In the genomic region with DNA sequence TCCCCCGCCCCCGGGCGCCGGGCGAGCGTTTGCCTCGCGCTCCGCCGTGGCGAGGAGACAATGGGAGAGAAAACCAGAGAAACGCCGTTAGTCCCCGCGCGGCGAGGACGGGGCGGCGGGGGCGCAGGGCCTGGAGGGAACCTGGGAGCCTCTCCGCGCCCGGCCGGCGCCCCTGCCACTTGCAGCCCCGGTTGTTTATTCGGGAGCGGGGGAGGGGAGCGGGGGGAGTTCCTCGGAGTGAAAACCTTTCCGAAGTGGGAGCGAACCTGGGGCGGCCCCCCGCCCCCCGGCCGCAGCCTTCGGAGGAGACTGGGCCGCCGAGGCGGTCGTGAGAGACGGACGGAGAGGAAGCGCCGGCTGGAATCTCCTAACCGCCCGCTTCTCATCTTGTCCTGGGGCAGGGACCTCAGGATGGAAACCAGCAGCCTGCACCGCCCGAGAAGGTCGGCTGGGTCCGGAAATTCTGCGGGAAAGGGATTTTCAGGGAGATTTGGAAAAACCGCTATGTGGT, we compare ENCODE assay signal across 8 cellular contexts. TPM values are rescaled to one million over a fixed set of nuclear protein-coding genes. Genes with fewer than 3 reads are reported as not detected.
A peak's percentile ranks its signal among the peaks of the same experiment; 100 is the strongest.
DNase-seq lines count a peak whose midpoint lies in the region; ATAC-seq and TF ChIP-seq lines count a peak whose summit lies in the region.

No MANE protein-coding gene starts in this region.

- H3K4me1 ChIP-seq in gastroesophageal sphincter (peaks cover 6 to 70% (median 18%) of the 10 kb centered on the region in 3 donors), psoas muscle (peaks cover 34% of the 10 kb centered on the region)

- no peaks in the 10 kb centered on the region for H3K27me3 Mint-ChIP-seq in activated T-cell treated with anti-CD3 and anti-CD28 coated beads, Interleukin-2, amount 50 U/mL, for 24 hours

- H3K27me3 ChIP-seq in gastroesophageal sphincter (no peaks in the 10 kb centered on the region), psoas muscle (ENCODE audit: insufficient read depth in 3 of 3, low read length in 2 of 3) (no peaks in the 10 kb centered on the region)

- intact Hi-C loops in psoas muscle (cut with DNase I): no loop called here

- H3K36me3 ChIP-seq in gastroesophageal sphincter (peaks cover 0 to 28% of the 10 kb centered on the region in 2 donors), psoas muscle (ENCODE audit: insufficient read depth in 1 of 2, low read depth in 1 of 2) (peaks cover 4 to 27% of the 10 kb centered on the region in 2 donors)

- H3K9me3 ChIP-seq in gastroesophageal sphincter: no peaks in the 10 kb centered on the region
- H3K9me3 ChIP-seq in psoas muscle: no peaks in the 10 kb centered on the region

- no peak for TF ChIP-seq CTCF in gastroesophageal sphincter (IDR thresholded peaks at IDR 0.05)
- no peak for TF ChIP-seq CTCF in psoas muscle (IDR thresholded peaks at IDR 0.05)
- TF ChIP-seq CTCF in GM20000 (IDR thresholded peaks at IDR 0.05; ENCODE audit: extremely low read depth, missing control alignments): no peak

- peaks cover 39% of the 10 kb centered on the region for H3K36me3 Mint-ChIP-seq in activated T-cell treated with anti-CD3 and anti-CD28 coated beads, Interleukin-2, amount 50 U/mL, for 24 hours (ENCODE audit: low read depth)

- peak; percentile 21 to 46 for TF ChIP-seq POLR2A in gastroesophageal sphincter (IDR thresholded peaks at IDR 0.05)

- 0% methylated on average over 7 of the region's 54 CpGs; no CpG with 5 or more reads in 1 of the 2 donors for WGBS in gastroesophageal sphincter (ENCODE audit: low coverage in 1 of 2), 2 donors
- 2 to 4% (median 2%) methylated on average over 43 to 54 of the region's 54 CpGs for WGBS in psoas muscle, 3 donors

- H3K27ac Mint-ChIP-seq in activated T-cell treated with anti-CD3 and anti-CD28 coated beads, Interleukin-2, amount 50 U/mL, for 24 hours: peak overlapping the region; percentile 86

- H3K27ac ChIP-seq in gastroesophageal sphincter (peak overlapping the region; percentile 97 to 99 (median 98)), psoas muscle (peak overlapping the region; percentile 89)

- peaks cover 63% of the 10 kb centered on the region for H3K4me1 Mint-ChIP-seq in activated T-cell treated with anti-CD3 and anti-CD28 coated beads, Interleukin-2, amount 50 U/mL, for 24 hours (ENCODE audit: low read depth)

- DNase-seq in CD1c-positive myeloid dendritic cell (ENCODE audit: extremely low spot score) (peak; percentile 40), psoas muscle (peak; percentile 43 to 71), GM20000 (ENCODE audit: low spot score) (no peak), ecto neural progenitor cell (ENCODE audit: low spot score) (no peak)
- DNase-seq in activated T-cell treated with anti-CD3 and anti-CD28 coated beads, Interleukin-2, amount 50 U/mL, for 24 hours: peak; percentile 64

- TF ChIP-seq EP300 in Ishikawa (IDR thresholded peaks at IDR 0.05; ENCODE audit: borderline replicate concordance) (no peak), gastroesophageal sphincter (IDR thresholded peaks at IDR 0.05) (no peak)

- peak overlapping the region; percentile 84 for H3K4me3 Mint-ChIP-seq in activated T-cell treated with anti-CD3 and anti-CD28 coated beads, Interleukin-2, amount 50 U/mL, for 24 hours

- no peak for TF ChIP-seq RAD21 in Ishikawa (IDR thresholded peaks at IDR 0.05; ENCODE audit: low read depth)

- H3K9me3 Mint-ChIP-seq in activated T-cell treated with anti-CD3 and anti-CD28 coated beads, Interleukin-2, amount 50 U/mL, for 24 hours: no peaks in the 10 kb centered on the region

- H3K4me3 ChIP-seq in gastroesophageal sphincter (peak overlapping the region; percentile 62 to 92), psoas muscle (peak overlapping the region; percentile 91)

- ATAC-seq in gastroesophageal sphincter (no peak), psoas muscle (peak in 2 of 4 donors; percentile 9 to 18), HG03469 (IDR thresholded peaks at IDR 0.05; ENCODE audit: unreplicated experiment) (no peak)

TF ChIP-seq in Ishikawa, 13 proteins besides CTCF, POLR2A, EP300 and RAD21:
- peak; percentile 55; the same call in 1 of the 2 replicates for TF ChIP-seq ZBTB7A (IDR thresholded peaks at IDR 0.05; ENCODE audit: low read depth)
- no peak for TF ChIP-seq TCF12 (IDR thresholded peaks at IDR 0.05; ENCODE audit: low read depth)

RNA-seq across cellular contexts. Expression of a gene that starts 0.8 kb away (rescaled TPM):
- total RNA-seq in gastroesophageal sphincter (100 to 1,000 TPM; 217 to 358 (median 228) TPM), psoas muscle (10 to 100 TPM; 37.7 to 68.7 (median 41.9) TPM)
- polyA plus RNA-seq in psoas muscle: 100 to 1,000 TPM in 1 of 3 donors, 10 to 100 TPM in 2; 71.4 to 119 (median 84.9) TPM

Comparison
In these comparisons a context has a peak if more than half of its experiments do, and no peak if none do; other contexts are left out.
1. DNase-seq: peak in CD1c-positive myeloid dendritic cell (single experiment), activated T-cell treated with anti-CD3 and anti-CD28 coated beads, Interleukin-2, amount 50 U/mL, for 24 hours (single experiment) and psoas muscle (2 of 2); none in GM20000 (single experiment) and ecto neural progenitor cell (single experiment).